In the genomic region with DNA sequence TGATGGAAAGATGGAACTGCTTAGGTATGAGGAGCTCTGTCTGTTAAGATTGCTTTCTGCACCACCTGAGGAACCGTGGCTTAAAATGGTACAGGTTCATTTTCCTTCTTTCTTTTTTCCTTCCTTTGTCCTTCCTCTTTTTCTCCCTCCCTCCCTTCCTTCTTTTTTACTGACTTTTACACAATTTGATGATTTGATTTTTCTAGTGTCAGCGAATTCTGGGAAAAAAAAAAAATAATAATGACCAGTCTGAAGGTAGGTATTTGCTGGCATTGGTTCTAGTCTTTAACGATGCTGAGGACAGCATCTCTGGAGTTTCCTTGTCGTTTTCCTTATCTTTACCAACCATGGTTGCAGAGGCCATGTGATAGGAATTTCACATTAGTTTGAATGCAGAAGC, we compare ENCODE assay signal across 6 cellular contexts.
"Had no signal": no experiment of that assay in that cellular context is flagged by ENCODE, and none has a peak within 500 bp of the region (broad histone marks: within the 10 kb centered on the region; RNA-seq: fewer than 3 reads in every experiment).

No MANE protein-coding gene starts in this region.

- H3K4me2 ChIP-seq: KMS-11 had no signal

- H3K9ac ChIP-seq: KMS-11 had no signal

- DNase-seq: IMR-90, KBM-7, KG1 had no signal

- FAIRE-seq: HTR-8/SVneo had no signal

- H3K27ac ChIP-seq: HL-60, KMS-11 had no signal
